In genomic region chr6:2505624-2506023, GRCh38 we compare ENCODE assay signal across 12 cellular contexts.
A peak's percentile ranks its signal among the peaks of the same experiment; 100 is the strongest.
DNase-seq lines count a peak whose midpoint lies in the region; ATAC-seq and TF ChIP-seq lines count a peak whose summit lies in the region.
"Had no signal": no experiment of that assay in that cellular context is flagged by ENCODE, and none has a peak within 500 bp of the region (broad histone marks: within the 10 kb centered on the region; RNA-seq: fewer than 3 reads in every experiment).

No MANE protein-coding gene starts in this region.

- DNase-seq in heart right ventricle: no peak
- DNase-seq in Right ventricle myocardium superior: no peak
- peak; percentile 14 for DNase-seq in NAMALWA (ENCODE audit: low spot score)
- DNase-seq in endodermal cell: peak; percentile 91
- peak; percentile 50 for DNase-seq in testis
- no peak for DNase-seq in NCI-H2107 (lab: John Stamatoyannopoulos, UW)
- DNase-seq in SK-N-DZ (ENCODE audit: low spot score): no peak
- DNase-seq in G401 (ENCODE audit: low spot score): no peak
- DNase-seq: DMS153, naive B cell, NCI-H146, T1000 had no signal

- no peaks in the 10 kb centered on the region for H3K9me3 Mint-ChIP-seq in endodermal cell

- no peak for TF ChIP-seq POLR2A in testis (IDR thresholded peaks at IDR 0.05)

- H3K9ac ChIP-seq in endodermal cell (ENCODE audit: extremely low read depth, low read length, poor library complexity, severe bottlenecking): no peak overlapping the region

- H3K4me1 Mint-ChIP-seq in endodermal cell: no peaks in the 10 kb centered on the region
- H3K4me1 Mint-ChIP-seq: naive B cell had no signal

- H3K9me3 ChIP-seq in heart right ventricle: no peaks in the 10 kb centered on the region
- no peaks in the 10 kb centered on the region for H3K9me3 ChIP-seq in endodermal cell (ENCODE audit: control insufficient read depth, low read length)
- H3K9me3 ChIP-seq in testis: no peaks in the 10 kb centered on the region

- intact Hi-C loops in heart right ventricle (cut with DNase I): no loop called here
- intact Hi-C loops in Right ventricle myocardium superior (cut with DNase I): no loop called here
- intact Hi-C loops in testis (cut with DNase I; ENCODE audit: low total_unique reads): no loop called here

- in situ Hi-C loops in G401 (cut with HindIII; ENCODE audit: low sequenced_read_pairs): no loop called here

- H3K27me3 ChIP-seq in heart right ventricle (peaks cover 0 to 37% (median 16%) of the 10 kb centered on the region in 7 donors), endodermal cell (ENCODE audit: control insufficient read depth, insufficient read depth, low read length, poor library complexity, severe bottlenecking) (no peaks in the 10 kb centered on the region), testis (no peaks in the 10 kb centered on the region)

- no peak overlapping the region for H3K4me3 Mint-ChIP-seq in endodermal cell

- H3K4me3 ChIP-seq in heart right ventricle: no peak overlapping the region
- no peak overlapping the region for H3K4me3 ChIP-seq in endodermal cell (ENCODE audit: low read length)
- no peak overlapping the region for H3K4me3 ChIP-seq in testis

- H3K36me3 Mint-ChIP-seq in endodermal cell (ENCODE audit: low read depth): no peaks in the 10 kb centered on the region

- H3K4me1 ChIP-seq in heart right ventricle: peaks cover 0 to 27% (median 0%) of the 10 kb centered on the region in 9 donors
- no peaks in the 10 kb centered on the region for H3K4me1 ChIP-seq in endodermal cell (ENCODE audit: control insufficient read depth, insufficient read depth, low read length)
- H3K4me1 ChIP-seq in testis: no peaks in the 10 kb centered on the region

- no peak overlapping the region for H3K27ac ChIP-seq in heart right ventricle
- no peak overlapping the region for H3K27ac ChIP-seq in endodermal cell (ENCODE audit: low read depth, low read length)
- H3K27ac ChIP-seq in testis: no peak overlapping the region

- TF ChIP-seq CTCF in heart right ventricle (IDR thresholded peaks at IDR 0.05) (peak in 5 of 9 donors; percentile 5 to 35 (median 26)), endodermal cell (conservative IDR thresholded peaks at IDR 0.05) (peak; percentile 86), testis (IDR thresholded peaks at IDR 0.05) (peak in 1 of 3 experiments; percentile 40)

- H3K27ac Mint-ChIP-seq in endodermal cell: no peak overlapping the region

- H3K36me3 ChIP-seq in heart right ventricle (no peaks in the 10 kb centered on the region), endodermal cell (ENCODE audit: control insufficient read depth, insufficient read depth, low read length) (no peaks in the 10 kb centered on the region), testis (ENCODE audit: low read depth, missing control alignments) (no peaks in the 10 kb centered on the region)

- peaks cover 1% of the 10 kb centered on the region for H3K27me3 Mint-ChIP-seq in endodermal cell (ENCODE audit: insufficient read depth)

- no peak for ATAC-seq in heart right ventricle
- ATAC-seq in Right ventricle myocardium superior (ENCODE audit: poor library complexity): no peak

- WGBS in heart right ventricle, 2 donors: 51 to 56% methylated on average over 9 of the region's 9 CpGs
- 57% methylated on average over 4 to 9 of the region's 9 CpGs for WGBS in endodermal cell (ENCODE audit: insufficient coverage in 1 of 2, insufficient read length in 1 of 2), 2 experiments
- 36 to 37% methylated on average over 9 of the region's 9 CpGs for WGBS in testis, 2 donors

Comparison
In these comparisons a context has a peak if more than half of its experiments do, and no peak if none do; other contexts are left out.
1. DNase-seq: peak in NAMALWA (single experiment), endodermal cell (single experiment) and testis (single experiment); none in heart right ventricle (0 of 2), Right ventricle myocardium superior (single experiment), NCI-H2107 (single experiment), SK-N-DZ (single experiment) and G401 (single experiment).